ENCODE assay signal across 15 cellular contexts in genomic region chr9:124782661-124783574, GRCh38. TPM values are rescaled to one million over a fixed set of nuclear protein-coding genes. Genes with fewer than 3 reads are reported as not detected.
DNase-seq lines count a peak whose midpoint lies in the region; ATAC-seq and TF ChIP-seq lines count a peak whose summit lies in the region.
"Had no signal": no experiment of that assay in that cellular context is flagged by ENCODE, and none has a peak within 500 bp of the region (broad histone marks: within the 10 kb centered on the region; RNA-seq: fewer than 3 reads in every experiment).

No MANE protein-coding gene starts in this region.

- no peaks in the 10 kb centered on the region for H3K36me3 Mint-ChIP-seq in stimulated activated effector memory CD8-positive, alpha-beta T cell treated with anti-CD3 and anti-CD28 coated beads, Interleukin-12 subunit alpha, Interleukin-12 subunit beta, amount 100 ng/mL, for 72 hours
- H3K36me3 Mint-ChIP-seq: naive thymus-derived CD8-positive, alpha-beta T cell had no signal

- no peaks in the 10 kb centered on the region for H3K9me3 Mint-ChIP-seq in stimulated activated effector memory CD8-positive, alpha-beta T cell treated with anti-CD3 and anti-CD28 coated beads, Interleukin-12 subunit alpha, Interleukin-12 subunit beta, amount 100 ng/mL, for 72 hours
- H3K9me3 Mint-ChIP-seq: naive thymus-derived CD8-positive, alpha-beta T cell had no signal

- no peaks in the 10 kb centered on the region for H3K36me3 ChIP-seq in SJCRH30
- no peaks in the 10 kb centered on the region for H3K36me3 ChIP-seq in lower lobe of right lung
- peaks cover 0 to 6% (median 0%) of the 10 kb centered on the region in 5 donors for H3K36me3 ChIP-seq in subcutaneous abdominal adipose tissue (ENCODE audit: control insufficient read depth in 5 of 5, insufficient read depth in 5 of 5, low read length in 5 of 5)

- in situ Hi-C loops in GM13977 (cut with MboI; ENCODE audit: low pct_unique_long_range_greater_than_20kb, low sequenced_read_pairs, unreplicated experiment), result loop anchor here (25.0 kb wide), 1 partner anchor 579 kb away; no protein-coding TSS in a partner anchor

- H3K9ac ChIP-seq in subcutaneous abdominal adipose tissue (ENCODE audit: low read length in 5 of 5), result no peak overlapping the region

- H3K4me3 Mint-ChIP-seq in stimulated activated effector memory CD8-positive, alpha-beta T cell treated with anti-CD3 and anti-CD28 coated beads, Interleukin-12 subunit alpha, Interleukin-12 subunit beta, amount 100 ng/mL, for 72 hours, result no peak overlapping the region
- H3K4me3 Mint-ChIP-seq: naive thymus-derived CD8-positive, alpha-beta T cell had no signal

- intact Hi-C loops in lower lobe of right lung (cut with DNase I), result no loop called here

- H3K4me3 ChIP-seq in SJCRH30 (no peak overlapping the region), lower lobe of right lung (no peak overlapping the region), subcutaneous abdominal adipose tissue (ENCODE audit: low read depth in 1 of 5, low read length in 5 of 5) (no peak overlapping the region)
- H3K4me3 ChIP-seq: SK-N-MC had no signal

- H3K9me3 ChIP-seq in SJCRH30 (replicated peaks) (no peaks in the 10 kb centered on the region; the same call in 1 of the 2 replicates), lower lobe of right lung (no peaks in the 10 kb centered on the region), subcutaneous abdominal adipose tissue (ENCODE audit: control insufficient read depth in 5 of 5, low read length in 5 of 5) (no peaks in the 10 kb centered on the region)

- H3K27ac Mint-ChIP-seq in stimulated activated effector memory CD8-positive, alpha-beta T cell treated with anti-CD3 and anti-CD28 coated beads, Interleukin-12 subunit alpha, Interleukin-12 subunit beta, amount 100 ng/mL, for 72 hours, result no peak overlapping the region
- H3K27ac Mint-ChIP-seq: naive thymus-derived CD8-positive, alpha-beta T cell had no signal

- CTCF ChIA-PET in HEK293T (lab: Yijun Ruan, JAX), result interaction anchor here (2.1 kb wide), 1 partner anchor 70 kb away, joined by 6 read pairs; the partner anchor contains the start of gene WDR38

- POLR2A ChIA-PET in HEK293T (lab: Yijun Ruan, JAX), result no interaction called here

- DNase-seq in GM13977 (ENCODE audit: low spot score) (peak; percentile 6), SJCRH30 (peak; percentile 44 to 51), lower lobe of right lung (no peak), NCI-H2081 (lab: John Stamatoyannopoulos, UW) (no peak), HEK293T (ENCODE audit: extremely low spot score) (no peak)
- no peak for DNase-seq in stimulated activated effector memory CD8-positive, alpha-beta T cell treated with anti-CD3 and anti-CD28 coated beads, Interleukin-12 subunit alpha, Interleukin-12 subunit beta, amount 100 ng/mL, for 72 hours (ENCODE audit: low spot score in 2 of 2)
- DNase-seq: hypothalamus, left cardiac atrium, NCI-H1048, NCI-H226 had no signal

- H3K4me1 ChIP-seq in SJCRH30 (peaks cover 20% of the 10 kb centered on the region), lower lobe of right lung (peaks cover 41% of the 10 kb centered on the region), subcutaneous abdominal adipose tissue (ENCODE audit: control insufficient read depth in 5 of 5, insufficient read depth in 5 of 5, low read length in 5 of 5) (peaks cover 0 to 58% (median 17%) of the 10 kb centered on the region in 5 donors)

- TF ChIP-seq CTCF in GM13977 (IDR thresholded peaks at IDR 0.05; ENCODE audit: extremely low read depth, insufficient read depth, missing control alignments) (no peak), lower lobe of right lung (IDR thresholded peaks at IDR 0.05) (no peak)

- H3K27me3 ChIP-seq in SJCRH30 (no peaks in the 10 kb centered on the region), lower lobe of right lung (ENCODE audit: low read depth) (no peaks in the 10 kb centered on the region), subcutaneous abdominal adipose tissue (ENCODE audit: control insufficient read depth in 5 of 5, insufficient read depth in 4 of 5, low read length in 5 of 5) (peaks cover 0 to 2% (median 0%) of the 10 kb centered on the region in 5 donors)

- no peaks in the 10 kb centered on the region for H3K4me1 Mint-ChIP-seq in stimulated activated effector memory CD8-positive, alpha-beta T cell treated with anti-CD3 and anti-CD28 coated beads, Interleukin-12 subunit alpha, Interleukin-12 subunit beta, amount 100 ng/mL, for 72 hours

- H3K27ac ChIP-seq in SJCRH30 (no peak overlapping the region), lower lobe of right lung (peak overlapping the region; percentile 36), subcutaneous abdominal adipose tissue (ENCODE audit: low read depth, low read length) (peak overlapping the region; percentile 26)
- H3K27ac ChIP-seq: SK-N-MC had no signal

- ATAC-seq in lower lobe of right lung (peak in 1 of 2 donors; percentile 16), GM18858 (IDR thresholded peaks at IDR 0.05; ENCODE audit: unreplicated experiment) (no peak)
- no peak for ATAC-seq in stimulated activated effector memory CD8-positive, alpha-beta T cell treated with anti-CD3 and anti-CD28 coated beads, Interleukin-12 subunit alpha, Interleukin-12 subunit beta, amount 100 ng/mL, for 72 hours
- ATAC-seq: HCT116; left cardiac atrium; naive thymus-derived CD8-positive, alpha-beta T cell had no signal

TF ChIP-seq in HEK293T, 16 proteins besides CTCF, POLR2A, EP300 and RAD21:
- TF ChIP-seq SUZ12 (IDR thresholded peaks at IDR 0.05) (no peak), ZNF384 (IDR thresholded peaks at IDR 0.05) (no peak), CTBP1 (IDR thresholded peaks at IDR 0.05; ENCODE audit: borderline replicate concordance) (no peak), FOXK2 (IDR thresholded peaks at IDR 0.05) (no peak), ELF4 (IDR thresholded peaks at IDR 0.05) (no peak), BHLHE40 (IDR thresholded peaks at IDR 0.05; ENCODE audit: borderline replicate concordance) (no peak), LEF1 (IDR thresholded peaks at IDR 0.05; ENCODE audit: borderline replicate concordance) (no peak), L3MBTL2 (conservative IDR thresholded peaks at IDR 0.05) (no peak), ARNT (IDR thresholded peaks at IDR 0.05) (no peak), HDGF (IDR thresholded peaks at IDR 0.05; ENCODE audit: borderline replicate concordance) (no peak), NFRKB (IDR thresholded peaks at IDR 0.05) (no peak), PKNOX1 (IDR thresholded peaks at IDR 0.05) (no peak), SP1 (IDR thresholded peaks at IDR 0.05) (no peak), FOXM1 (IDR thresholded peaks at IDR 0.05; ENCODE audit: borderline replicate concordance) (no peak), TARDBP (IDR thresholded peaks at IDR 0.05) (no peak), FOXA1 (IDR thresholded peaks at IDR 0.05) (no peak)

RNA-seq across cellular contexts. Expression of gene OLFML2A, which starts 6.0 kb away (rescaled TPM):
- 11.8 and 13.4 TPM in 2 replicates for total RNA-seq in SJCRH30 (2014; rRNA removed; shearing (Covaris generic))
- total RNA-seq in lower lobe of right lung, result 22.3 TPM

RNA-seq across cellular contexts. Expression of gene NR6A1, which starts 11.8 kb away (rescaled TPM):
- 5.1 and 6.0 TPM in 2 replicates for total RNA-seq in SJCRH30 (2014; rRNA removed; shearing (Covaris generic))
- total RNA-seq in lower lobe of right lung, result 4.5 TPM

Comparison
In these comparisons a context has a peak if more than half of its experiments do, and no peak if none do; other contexts are left out.
1. DNase-seq: peak in GM13977 (single experiment) and SJCRH30 (2 of 2); none in lower lobe of right lung (single experiment), NCI-H2081 (0 of 2), HEK293T (single experiment) and stimulated activated effector memory CD8-positive, alpha-beta T cell treated with anti-CD3 and anti-CD28 coated beads, Interleukin-12 subunit alpha, Interleukin-12 subunit beta, amount 100 ng/mL, for 72 hours (0 of 2).